Comparison of ENCODE assay signal across 10 cellular contexts in the genomic region with DNA sequence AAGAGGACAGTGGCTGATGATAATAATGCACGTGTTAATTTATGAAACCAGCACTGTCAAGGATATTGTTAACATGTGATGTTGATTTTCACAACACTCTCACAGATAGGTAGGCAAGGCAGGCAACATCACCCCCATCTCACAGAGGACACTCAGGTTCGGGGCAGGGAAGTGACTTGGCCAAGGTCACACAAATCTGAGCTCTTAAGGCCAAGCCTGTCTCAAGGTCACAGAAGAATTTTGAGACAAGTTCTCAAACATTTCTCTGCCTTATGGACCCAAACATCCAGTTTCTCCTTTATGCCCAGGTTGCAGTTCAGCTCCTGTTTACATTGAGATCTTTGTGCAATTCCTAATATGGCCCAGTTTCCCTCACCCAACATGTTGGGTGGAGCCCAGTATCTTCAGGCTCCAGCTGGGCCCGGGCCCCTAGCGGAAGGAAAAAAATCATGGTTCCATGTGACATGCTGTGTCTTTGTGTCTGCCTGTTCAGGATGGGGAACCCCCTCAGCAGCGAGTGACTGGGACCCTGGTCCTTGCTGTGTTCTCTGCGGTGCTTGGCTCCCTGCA. TPM values are rescaled to one million over a fixed set of nuclear protein-coding genes. Genes with fewer than 3 reads are reported as not detected.
DNase-seq lines count a peak whose midpoint lies in the region; ATAC-seq and TF ChIP-seq lines count a peak whose summit lies in the region.
"Had no signal": no experiment of that assay in that cellular context is flagged by ENCODE, and none has a peak within 500 bp of the region (broad histone marks: within the 10 kb centered on the region; RNA-seq: fewer than 3 reads in every experiment).

No MANE protein-coding gene starts in this region.

- H3K27me3 Mint-ChIP-seq in mesothelial cell of epicardium (ENCODE audit: low read depth): peaks cover 31% of the 10 kb centered on the region
- H3K27me3 Mint-ChIP-seq in stimulated activated naive CD8-positive, alpha-beta T cell treated with anti-CD3 and anti-CD28 coated beads, Interleukin-15, amount 100 ng/mL, for 72 hours: peaks cover 52% of the 10 kb centered on the region

- intact Hi-C loops in A673 (cut with micrococcal nuclease; ENCODE audit: unreplicated experiment): no loop called here

- peak overlapping the region; percentile 81 for H3K9ac ChIP-seq in adipocyte (ENCODE audit: low read length)

- CTCF ChIA-PET in A673 (lab: Charles Lee): interaction anchor here (2.4 kb wide), 1 partner anchor 13 kb away, joined by 30 read pairs; no protein-coding TSS in a partner anchor

- H3K4me1 ChIP-seq in A673 (ENCODE audit: insufficient read depth, low read length, poor library complexity, severe bottlenecking): peaks cover 18% of the 10 kb centered on the region
- peaks cover 18% of the 10 kb centered on the region for H3K4me1 ChIP-seq in adipocyte (ENCODE audit: control insufficient read depth, insufficient read depth, low read length)

- H3K27me3 ChIP-seq in A673 (replicated peaks; ENCODE audit: insufficient read depth, low read depth, low read length, poor library complexity): no peaks in the 10 kb centered on the region
- peaks cover 24% of the 10 kb centered on the region for H3K27me3 ChIP-seq in adipocyte (replicated peaks; ENCODE audit: control insufficient read depth, insufficient read depth, low read length)

- POLR2A ChIA-PET in A673 (lab: Charles Lee; ENCODE audit: low non-redundant PET): no interaction called here

- DNase-seq in A673 (ENCODE audit: low spot score) (peak; percentile 39), GM20000 (ENCODE audit: low spot score) (peak; percentile 36), adipocyte (ENCODE audit: low read depth) (no peak), mesothelial cell of epicardium (ENCODE audit: low spot score in 2 of 2, unreplicated experiment in 2 of 2) (no peak), T-helper 1 cell (no peak), UCSD-AML1 (lab: John Stamatoyannopoulos, UW; ENCODE audit: unreplicated experiment) (no peak)
- DNase-seq in stimulated activated naive CD8-positive, alpha-beta T cell treated with anti-CD3 and anti-CD28 coated beads, Interleukin-15, amount 100 ng/mL, for 72 hours: no peak
- DNase-seq: effector memory CD4-positive, alpha-beta T cell had no signal

- TF ChIP-seq CTCF in A673 (conservative IDR thresholded peaks at IDR 0.05; ENCODE audit: low read depth, low read length) (no peak), GM20000 (IDR thresholded peaks at IDR 0.05; ENCODE audit: extremely low read depth, missing control alignments) (no peak), mesothelial cell of epicardium (IDR thresholded peaks at IDR 0.05; ENCODE audit: unreplicated experiment) (no peak)

- no peaks in the 10 kb centered on the region for H3K9me3 Mint-ChIP-seq in mesothelial cell of epicardium
- no peaks in the 10 kb centered on the region for H3K9me3 Mint-ChIP-seq in stimulated activated naive CD8-positive, alpha-beta T cell treated with anti-CD3 and anti-CD28 coated beads, Interleukin-15, amount 100 ng/mL, for 72 hours

- H3K27ac ChIP-seq in A673 (ENCODE audit: low read depth, low read length, poor library complexity, severe bottlenecking): no peak overlapping the region

- H3K36me3 Mint-ChIP-seq in mesothelial cell of epicardium: no peaks in the 10 kb centered on the region

- H3K36me3 ChIP-seq in A673 (ENCODE audit: insufficient read depth, low read length, poor library complexity, severe bottlenecking): no peaks in the 10 kb centered on the region
- peaks cover 32% of the 10 kb centered on the region for H3K36me3 ChIP-seq in adipocyte (ENCODE audit: control insufficient read depth, insufficient read depth, low read length, severe bottlenecking)

- H3K4me3 ChIP-seq in A673 (ENCODE audit: low read depth, low read length, poor library complexity, severe bottlenecking) (no peak overlapping the region), adipocyte (ENCODE audit: low read length) (peak overlapping the region; percentile 79)

- no peak overlapping the region for H3K27ac Mint-ChIP-seq in mesothelial cell of epicardium
- no peak overlapping the region for H3K27ac Mint-ChIP-seq in stimulated activated naive CD8-positive, alpha-beta T cell treated with anti-CD3 and anti-CD28 coated beads, Interleukin-15, amount 100 ng/mL, for 72 hours

- H3K4me3 Mint-ChIP-seq in mesothelial cell of epicardium: peak overlapping the region; percentile 73
- peak overlapping the region in 1 of 2 donors; percentile 95 for H3K4me3 Mint-ChIP-seq in stimulated activated naive CD8-positive, alpha-beta T cell treated with anti-CD3 and anti-CD28 coated beads, Interleukin-15, amount 100 ng/mL, for 72 hours

- H3K9me3 ChIP-seq in A673 (ENCODE audit: low read depth, low read length, poor library complexity, severe bottlenecking) (no peaks in the 10 kb centered on the region), adipocyte (ENCODE audit: control insufficient read depth, low read length) (no peaks in the 10 kb centered on the region)

- no TSS peak for BruUV-seq in A673 (replicated peaks; lab: Mats Ljungman, UMichigan)

- peaks cover 15% of the 10 kb centered on the region for H3K4me1 Mint-ChIP-seq in mesothelial cell of epicardium
- peaks cover 39% of the 10 kb centered on the region for H3K4me1 Mint-ChIP-seq in stimulated activated naive CD8-positive, alpha-beta T cell treated with anti-CD3 and anti-CD28 coated beads, Interleukin-15, amount 100 ng/mL, for 72 hours

- ATAC-seq in stimulated activated naive CD8-positive, alpha-beta T cell treated with anti-CD3 and anti-CD28 coated beads, Interleukin-15, amount 100 ng/mL, for 72 hours: no peak
- ATAC-seq in HG02852 (IDR thresholded peaks at IDR 0.05; ENCODE audit: unreplicated experiment): no peak
- ATAC-seq: left colon had no signal

RNA-seq across cellular contexts. Expression of gene SLC2A4, which starts 1.3 kb away (rescaled TPM):
- 0.67 and 1.6 TPM in 2 replicates for total RNA-seq in A673 (2021)
- 1.6 to 1.8 TPM (median 1.6 TPM) in 3 replicates for total RNA-seq in mesothelial cell of epicardium

RNA-seq across cellular contexts. Expression of gene YBX2, which starts 11.6 kb away (rescaled TPM):
- total RNA-seq in A673 (2021) (0.77 and 1.6 TPM in 2 replicates), mesothelial cell of epicardium (1.9 to 3.3 TPM (median 2.2 TPM) in 3 replicates)

RNA-seq across cellular contexts. Expression of gene CLDN7, which starts 20.6 kb away (rescaled TPM):
- total RNA-seq in A673 (2021): 0.55 TPM in 1 of 2 replicates, not detected in the other
- 79.2 to 86.1 TPM (median 79.9 TPM) in 3 replicates for total RNA-seq in mesothelial cell of epicardium

RNA-seq across cellular contexts. Expression of gene EIF5A, which starts 24.6 kb away (rescaled TPM):
- total RNA-seq in A673 (2021) (1,112 and 1,128 TPM in 2 replicates), mesothelial cell of epicardium (265 to 278 TPM (median 273 TPM) in 3 replicates)

RNA-seq across cellular contexts. Expression of gene ELP5, which starts 30.8 kb away (rescaled TPM):
- total RNA-seq in A673 (2021): 123 and 128 TPM in 2 replicates
- total RNA-seq in mesothelial cell of epicardium: 37.9 to 42.8 TPM (median 42.1 TPM) in 3 replicates

Comparison
In these comparisons a context has a peak if more than half of its experiments do, and no peak if none do; other contexts are left out.
1. DNase-seq: peak in A673 (single experiment) and GM20000 (single experiment); none in adipocyte (single experiment), mesothelial cell of epicardium (0 of 2), T-helper 1 cell (0 of 5), UCSD-AML1 (single experiment) and stimulated activated naive CD8-positive, alpha-beta T cell treated with anti-CD3 and anti-CD28 coated beads, Interleukin-15, amount 100 ng/mL, for 72 hours (0 of 2).
2. RNA of gene CLDN7, which starts 20.6 kb away (total RNA-seq): 79.2 to 86.1 TPM in mesothelial cell of epicardium; 0.55 TPM in A673; every median in the first group is over 10 times any median in the second.